Comparison of ENCODE assay signal across 9 cellular contexts in the genomic region with DNA sequence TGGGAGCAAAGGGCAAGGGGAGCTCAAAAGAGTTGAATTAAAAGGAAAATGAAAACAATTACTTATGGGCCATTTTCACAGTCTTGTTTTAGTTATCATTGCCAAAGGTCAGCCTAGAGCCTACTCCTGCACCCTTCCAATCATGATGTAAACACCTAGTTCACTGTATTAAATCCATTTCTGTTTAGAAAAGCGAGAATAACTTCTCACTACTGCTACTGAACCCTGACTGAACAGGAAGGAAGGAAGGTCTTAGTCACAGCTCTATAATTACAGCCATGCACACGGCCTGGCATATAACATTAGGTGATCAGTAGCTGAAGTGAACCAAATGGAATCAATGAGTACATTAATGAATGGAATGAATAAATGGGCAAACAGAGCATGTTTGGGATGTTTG.
A peak's percentile ranks its signal among the peaks of the same experiment; 100 is the strongest.
DNase-seq lines count a peak whose midpoint lies in the region; ATAC-seq, FAIRE-seq and TF ChIP-seq lines count a peak whose summit lies in the region.
"Had no signal": no experiment of that assay in that cellular context is flagged by ENCODE, and none has a peak within 500 bp of the region (broad histone marks: within the 10 kb centered on the region; RNA-seq: fewer than 3 reads in every experiment).

No MANE protein-coding gene starts in this region.

- no peak overlapping the region for H3K4me3 ChIP-seq in epithelial cell of esophagus (ENCODE audit: low read length)
- no peak overlapping the region for H3K4me3 ChIP-seq in kidney (ENCODE audit: low read length in 2 of 2)
- H3K4me3 ChIP-seq: uterus had no signal

- intact Hi-C loops in kidney (cut with DNase I) = no loop called here

- TF ChIP-seq CTCF in epithelial cell of esophagus (IDR thresholded peaks at IDR 0.05; ENCODE audit: insufficient read depth, low read depth, low read length, missing control alignments) = no peak
- TF ChIP-seq CTCF in kidney (IDR thresholded peaks at IDR 0.05; ENCODE audit: borderline replicate concordance, extremely low read depth, insufficient read depth) = no peak

- H3K36me3 ChIP-seq in kidney (ENCODE audit: control insufficient read depth in 1 of 2, insufficient read depth in 2 of 2, low read length in 2 of 2) = no peaks in the 10 kb centered on the region
- H3K36me3 ChIP-seq: uterus had no signal

- no peaks in the 10 kb centered on the region for H3K9me3 ChIP-seq in kidney (ENCODE audit: control insufficient read depth in 1 of 2, low read length in 2 of 2)
- H3K9me3 ChIP-seq: uterus had no signal

- no peak for FAIRE-seq in kidney (lab: Jason Lieb, UNC)

- no peak overlapping the region for H3K9ac ChIP-seq in kidney (ENCODE audit: low read length in 2 of 2)

- ATAC-seq in GM18498 (IDR thresholded peaks at IDR 0.05; ENCODE audit: unreplicated experiment) (peak; percentile 80), GM21360 (IDR thresholded peaks at IDR 0.05; ENCODE audit: unreplicated experiment) (peak; percentile 83), HG03354 (IDR thresholded peaks at IDR 0.05; ENCODE audit: poor library complexity, severe bottlenecking, unreplicated experiment) (peak; percentile 76)

- DNase-seq in epithelial cell of esophagus (ENCODE audit: low read depth) = peak; percentile 45
- DNase-seq in NCI-H524 treated with DMSO at 0.1 percent for 48 hours (lab: John Stamatoyannopoulos, UW) = no peak
- DNase-seq in 8988T = no peak
- DNase-seq in COLO668 (lab: John Stamatoyannopoulos, UW; ENCODE audit: unreplicated experiment) = no peak
- no peak for DNase-seq in kidney
- DNase-seq: uterus had no signal

- H3K27ac ChIP-seq in kidney (ENCODE audit: low read depth in 2 of 2, low read length in 2 of 2) = no peak overlapping the region
- H3K27ac ChIP-seq: uterus had no signal

- peaks cover 18 to 23% of the 10 kb centered on the region in 2 donors for H3K4me1 ChIP-seq in kidney (ENCODE audit: control insufficient read depth in 1 of 2, insufficient read depth in 1 of 2, low read depth in 1 of 2, low read length in 2 of 2)
- H3K4me1 ChIP-seq: uterus had no signal
